ENCODE assay signal across 22 cellular contexts in genomic region chr6:82611751-82612150, GRCh38.
"Had no signal": no experiment of that assay in that cellular context is flagged by ENCODE, and none has a peak within 500 bp of the region (broad histone marks: within the 10 kb centered on the region; RNA-seq: fewer than 3 reads in every experiment).

No MANE protein-coding gene starts in this region.

- H3K27me3 ChIP-seq: colonic mucosa, hepatocyte, right lobe of liver, spleen, tibial artery, upper lobe of left lung, vagina had no signal

- H3K4me3 Mint-ChIP-seq: natural killer cell; stimulated activated memory B cell treated with anti-CD40 and anti-IgM and Interleukin-4, amounts not matched to agents 10 μg/mL and 1 μg/mL and 100 μg/mL, for 72 hours; stimulated activated naive CD8-positive, alpha-beta T cell treated with anti-CD3 and anti-CD28 coated beads, Interleukin-15, Interleukin-2, amounts not matched to agents 100 ng/mL and 50 ng/mL, for 24 hours had no signal

- H3K4me1 ChIP-seq: colonic mucosa, left ventricle myocardium inferior, lower lobe of right lung, parathyroid adenoma, prostate gland, right lobe of liver, spleen, tibial artery, upper lobe of left lung, vagina had no signal

- H3K4me3 ChIP-seq: colonic mucosa, hepatocyte, left ventricle myocardium inferior, lower lobe of right lung, prostate gland, right lobe of liver, spleen, tibial artery, upper lobe of left lung, vagina had no signal

- H3K36me3 ChIP-seq: colonic mucosa, left ventricle myocardium inferior, lower lobe of right lung, prostate gland, right lobe of liver, spleen, tibial artery, upper lobe of left lung, vagina had no signal

- H3K9me3 Mint-ChIP-seq: stimulated activated memory B cell treated with anti-CD40 and anti-IgM and Interleukin-4, amounts not matched to agents 10 μg/mL and 1 μg/mL and 100 μg/mL, for 72 hours; stimulated activated naive CD8-positive, alpha-beta T cell treated with anti-CD3 and anti-CD28 coated beads, Interleukin-15, Interleukin-2, amounts not matched to agents 100 ng/mL and 50 ng/mL, for 24 hours had no signal

- H3K36me3 Mint-ChIP-seq: natural killer cell; stimulated activated memory B cell treated with anti-CD40 and anti-IgM and Interleukin-4, amounts not matched to agents 10 μg/mL and 1 μg/mL and 100 μg/mL, for 72 hours had no signal

- H3K27me3 Mint-ChIP-seq: stimulated activated memory B cell treated with anti-CD40 and anti-IgM and Interleukin-4, amounts not matched to agents 10 μg/mL and 1 μg/mL and 100 μg/mL, for 72 hours; stimulated activated naive CD8-positive, alpha-beta T cell treated with anti-CD3 and anti-CD28 coated beads, Interleukin-15, Interleukin-2, amounts not matched to agents 100 ng/mL and 50 ng/mL, for 24 hours had no signal

- H3K27ac ChIP-seq: colonic mucosa, hepatocyte, left ventricle myocardium inferior, lower lobe of right lung, parathyroid adenoma, prostate gland, right lobe of liver, spleen, tibial artery, upper lobe of left lung, vagina had no signal

- H3K9me3 ChIP-seq: colonic mucosa, left ventricle myocardium inferior, lower lobe of right lung, prostate gland, right lobe of liver, spleen, tibial artery, upper lobe of left lung, vagina had no signal

- ATAC-seq: left cardiac atrium, lower lobe of right lung, natural killer cell, right lobe of liver had no signal

- H3K27ac Mint-ChIP-seq: natural killer cell; stimulated activated memory B cell treated with anti-CD40 and anti-IgM and Interleukin-4, amounts not matched to agents 10 μg/mL and 1 μg/mL and 100 μg/mL, for 72 hours; stimulated activated naive CD8-positive, alpha-beta T cell treated with anti-CD3 and anti-CD28 coated beads, Interleukin-15, Interleukin-2, amounts not matched to agents 100 ng/mL and 50 ng/mL, for 24 hours had no signal

- DNase-seq: colonic mucosa; dermis blood vessel endothelial cell; foreskin melanocyte; kidney; left cardiac atrium; left ventricle myocardium inferior; lower lobe of right lung; mesenchymal stem cell; natural killer cell; right lobe of liver; spleen; stimulated activated CD4-positive, alpha-beta T cell treated with anti-CD3 and anti-CD28 coated beads, Interleukin-15, amount 100 ng/mL, for 24 hours; stimulated activated CD4-positive, alpha-beta T cell treated with anti-CD3 and anti-CD28 coated beads, Interleukin-1b, Interleukin-23, amount 100 ng/mL, for 48 hours; stimulated activated CD4-positive, alpha-beta T cell treated with anti-CD3 and anti-CD28 coated beads, Interleukin-4, amount 100 ng/mL, for 24 hours; tibial artery; upper lobe of left lung had no signal

- H3K4me1 Mint-ChIP-seq: natural killer cell; stimulated activated memory B cell treated with anti-CD40 and anti-IgM and Interleukin-4, amounts not matched to agents 10 μg/mL and 1 μg/mL and 100 μg/mL, for 72 hours had no signal

- FAIRE-seq: kidney had no signal
